10 cellular contexts compared by ENCODE assay signal in the genomic region with DNA sequence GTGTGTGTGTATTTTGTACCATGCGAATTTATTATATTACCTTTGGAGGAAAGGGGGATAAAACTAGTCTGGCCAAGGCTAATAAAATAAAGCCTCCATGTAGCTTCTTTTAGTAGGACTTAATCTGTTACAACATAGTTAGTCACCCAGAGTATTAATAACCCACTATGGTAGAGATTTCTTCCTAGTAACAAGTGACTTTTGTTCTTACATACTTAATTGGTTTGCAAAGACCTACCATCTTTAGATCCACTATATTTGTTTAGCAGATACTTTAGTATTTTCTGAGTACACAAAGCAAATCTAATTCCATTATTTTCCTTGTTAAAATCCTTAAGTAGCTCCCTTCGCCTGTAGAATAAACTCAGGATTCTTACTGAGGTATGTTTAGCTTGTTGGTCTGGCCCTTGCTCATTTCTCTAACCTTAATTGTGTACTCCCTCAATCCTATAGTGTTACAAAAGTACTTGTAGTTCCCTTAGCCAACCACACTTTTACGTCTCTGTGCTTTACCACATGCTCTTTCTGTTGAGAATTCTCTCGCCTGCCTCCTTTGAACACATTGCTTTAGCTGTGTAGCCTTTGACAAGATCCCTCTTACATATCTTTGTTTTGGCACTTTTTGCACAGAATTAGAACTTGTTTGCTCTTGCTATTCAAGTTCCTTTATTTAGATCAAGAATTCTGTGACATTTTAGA. TPM values are rescaled to one million over a fixed set of nuclear protein-coding genes. Genes with fewer than 3 reads are reported as not detected.
DNase-seq lines count a peak whose midpoint lies in the region; ATAC-seq and TF ChIP-seq lines count a peak whose summit lies in the region.
"Had no signal": no experiment of that assay in that cellular context is flagged by ENCODE, and none has a peak within 500 bp of the region (broad histone marks: within the 10 kb centered on the region; RNA-seq: fewer than 3 reads in every experiment).

No MANE protein-coding gene starts in this region.

- TF ChIP-seq CTCF in CD8-positive, alpha-beta T cell (IDR thresholded peaks at IDR 0.05), result no peak
- no peak for TF ChIP-seq CTCF in LNCaP clone FGC (IDR thresholded peaks at IDR 0.05; ENCODE audit: control insufficient read depth, extremely low read depth, insufficient read depth)
- no peak for TF ChIP-seq CTCF in chondrocyte (IDR thresholded peaks at IDR 0.05)

- intact Hi-C loops in CD8-positive, alpha-beta T cell (cut with DNase I, micrococcal nuclease), result no loop called here

- no peak overlapping the region for H3K4me3 Mint-ChIP-seq in CD8-positive, alpha-beta T cell
- H3K4me3 Mint-ChIP-seq in chondrocyte (ENCODE audit: unreplicated experiment) (no peak overlapping the region), naive B cell (peak overlapping the region; percentile 61 to 90 (median 73))

- no peak overlapping the region for H3K4me3 ChIP-seq in CD8-positive, alpha-beta T cell (ENCODE audit: low read depth, low read length)
- peak overlapping the region; percentile 46 for H3K4me3 ChIP-seq in LNCaP clone FGC (ENCODE audit: low read depth, low read length)

- peaks cover 42% of the 10 kb centered on the region for H3K36me3 Mint-ChIP-seq in CD8-positive, alpha-beta T cell
- H3K36me3 Mint-ChIP-seq in chondrocyte (ENCODE audit: low read depth) (peaks cover 16% of the 10 kb centered on the region), naive B cell (peaks cover 8 to 18% of the 10 kb centered on the region in 2 donors)

- no peaks in the 10 kb centered on the region for H3K27me3 Mint-ChIP-seq in CD8-positive, alpha-beta T cell (ENCODE audit: low read depth)
- H3K27me3 Mint-ChIP-seq in chondrocyte (ENCODE audit: low read depth) (no peaks in the 10 kb centered on the region), naive B cell (no peaks in the 10 kb centered on the region)

- H3K4me1 Mint-ChIP-seq in CD8-positive, alpha-beta T cell (ENCODE audit: low read depth), result peaks cover 55% of the 10 kb centered on the region
- H3K4me1 Mint-ChIP-seq in chondrocyte (ENCODE audit: low read depth), result peaks cover 60% of the 10 kb centered on the region
- H3K4me1 Mint-ChIP-seq in naive B cell, result peaks cover 38 to 78% (median 65%) of the 10 kb centered on the region in 3 donors

- POLR2A ChIA-PET in CD8-positive, alpha-beta T cell (lab: Charles Lee), result interaction anchor here (1.0 kb wide), 2 partner anchors 21 to 24 kb away, joined by 3 read pairs; no protein-coding TSS in a partner anchor

- CTCF ChIA-PET in CD8-positive, alpha-beta T cell (lab: Charles Lee), result no interaction called here

- H3K9me3 Mint-ChIP-seq in CD8-positive, alpha-beta T cell, result no peaks in the 10 kb centered on the region
- H3K9me3 Mint-ChIP-seq in chondrocyte (ENCODE audit: low read depth), result no peaks in the 10 kb centered on the region
- H3K9me3 Mint-ChIP-seq in naive B cell, result no peaks in the 10 kb centered on the region

- ATAC-seq in CD8-positive, alpha-beta T cell, result no peak
- ATAC-seq in naive B cell (ENCODE audit: low read depth in 2 of 2), result peak; percentile 63 to 64
- no peak for ATAC-seq in HG03439 (IDR thresholded peaks at IDR 0.05; ENCODE audit: unreplicated experiment)

- H3K27ac Mint-ChIP-seq in CD8-positive, alpha-beta T cell, result peak overlapping the region; percentile 42
- H3K27ac Mint-ChIP-seq in chondrocyte (ENCODE audit: unreplicated experiment) (peak overlapping the region; percentile 75), naive B cell (peak overlapping the region; percentile 75 to 97 (median 84))

- no peak for DNase-seq in CD8-positive, alpha-beta T cell
- peak; percentile 58 for DNase-seq in LNCaP clone FGC (ENCODE audit: low read depth)
- no peak for DNase-seq in chondrocyte (ENCODE audit: low spot score)
- DNase-seq in naive B cell, result peak; percentile 31
- DNase-seq in NCI-H187 (lab: John Stamatoyannopoulos, UW), result no peak
- no peak for DNase-seq in iPS-NIHi11 (ENCODE audit: low spot score)
- no peak for DNase-seq in hippocampal formation (lab: John Stamatoyannopoulos, UW)
- DNase-seq: NCI-H748 treated with DMSO at 0.1 percent for 48 hours; stimulated activated CD4-positive, alpha-beta T cell treated with anti-CD3 and anti-CD28 coated beads, Interleukin-4, amount 100 ng/mL, for 1 hour had no signal

- no peaks in the 10 kb centered on the region for H3K27me3 ChIP-seq in CD8-positive, alpha-beta T cell (ENCODE audit: insufficient read depth, low read length)

- peaks cover 9% of the 10 kb centered on the region for H3K36me3 ChIP-seq in CD8-positive, alpha-beta T cell (ENCODE audit: insufficient read depth, low read length)

- H3K4me1 ChIP-seq in CD8-positive, alpha-beta T cell (ENCODE audit: insufficient read depth, low read length), result peaks cover 32% of the 10 kb centered on the region

- no peaks in the 10 kb centered on the region for H3K9me3 ChIP-seq in CD8-positive, alpha-beta T cell (ENCODE audit: low read length)

- no peak overlapping the region for H3K27ac ChIP-seq in CD8-positive, alpha-beta T cell (ENCODE audit: low read depth, low read length)

RNA-seq across cellular contexts. Expression of a gene that starts 23.6 kb away (rescaled TPM):
- total RNA-seq in CD8-positive, alpha-beta T cell, result 10 to 100 TPM; 73.4 to 86.0 TPM
- 312 to 399 TPM (median 314 TPM) in 3 replicates for total RNA-seq in chondrocyte
- 10 to 100 TPM; 15.5 to 46.8 (median 31.8) TPM for polyA plus RNA-seq in naive B cell (ENCODE audit: low read depth in 6 of 6)

Comparison
In these comparisons a context has a peak if more than half of its experiments do, and no peak if none do; other contexts are left out.
1. ATAC-seq: peak in naive B cell (2 of 2); none in CD8-positive, alpha-beta T cell (single experiment) and HG03439 (single experiment).
2. DNase-seq: peak in LNCaP clone FGC (single experiment) and naive B cell (single experiment); none in CD8-positive, alpha-beta T cell (0 of 7), chondrocyte (single experiment), NCI-H187 (0 of 2), iPS-NIHi11 (single experiment) and hippocampal formation (0 of 2).
3. H3K4me3 Mint-ChIP-seq: peak in naive B cell (8 of 8); none in CD8-positive, alpha-beta T cell (single experiment) and chondrocyte (single experiment).
4. Peak in every context shown above with its lines, with median percentiles within 50 percentile points of each other: H3K27ac Mint-ChIP-seq.